In the genomic region with DNA sequence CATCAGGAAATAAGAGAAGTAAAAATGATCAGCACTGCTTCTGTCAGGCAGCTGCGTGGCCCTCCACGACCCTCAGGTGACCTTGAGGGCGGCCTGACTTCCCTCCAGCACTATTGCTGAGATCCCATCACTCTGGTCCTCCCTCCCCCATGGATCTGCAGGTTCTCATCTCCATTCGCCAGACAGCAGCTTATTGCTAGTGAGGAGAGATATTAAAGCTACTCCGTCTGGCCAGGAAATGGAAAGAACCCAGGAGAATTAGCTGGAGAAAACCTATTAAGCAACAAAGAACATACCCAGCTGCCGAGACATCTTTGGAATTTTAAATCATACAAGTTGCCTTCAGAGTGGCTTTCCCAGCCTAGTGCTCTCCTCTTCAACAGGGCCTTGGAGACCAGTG, we compare ENCODE assay signal across 1 cellular context.
TF ChIP-seq lines count a peak whose summit lies in the region.

No MANE protein-coding gene starts in this region.

TF ChIP-seq in K562, 482 proteins besides CTCF, POLR2A, EP300 and RAD21:
- no peak for TF ChIP-seq FOXA3 (CRISPR knock-in tag; conservative IDR thresholded peaks at IDR 0.05 in 1 of 2, IDR thresholded peaks at IDR 0.05 in 1 of 2)
- no peak for TF ChIP-seq POLR2B (IDR thresholded peaks at IDR 0.05; ENCODE audit: low read depth, partially characterized antibody)
- no peak for TF ChIP-seq ZNF551 (CRISPR knock-in tag; IDR thresholded peaks at IDR 0.05)
- no peak for TF ChIP-seq RBBP5 (IDR thresholded peaks at IDR 0.05; ENCODE audit: borderline replicate concordance, insufficient read depth, low read length, poor library complexity, severe bottlenecking)
- no peak for TF ChIP-seq ELF4 (CRISPR knock-in tag; IDR thresholded peaks at IDR 0.05)
- TF ChIP-seq ZNF695 (CRISPR knock-in tag; IDR thresholded peaks at IDR 0.05): no peak
- no peak for TF ChIP-seq KDM1A (IDR thresholded peaks at IDR 0.05)
- no peak for TF ChIP-seq HLTF (IDR thresholded peaks at IDR 0.05)
- no peak for TF ChIP-seq BACH1 (tag; IDR thresholded peaks at IDR 0.05)
- peak; percentile 93 for TF ChIP-seq ESRRA (IDR thresholded peaks at IDR 0.05; ENCODE audit: borderline replicate concordance, low read depth)
- TF ChIP-seq BHLHE40 (IDR thresholded peaks at IDR 0.05; ENCODE audit: low read length): no peak
- TF ChIP-seq ZBTB26 (CRISPR knock-in tag; IDR thresholded peaks at IDR 0.05): no peak
- peak; percentile 25; the same call in 1 of the 2 replicates for TF ChIP-seq CBFA2T3 (IDR thresholded peaks at IDR 0.05)
- no peak for TF ChIP-seq KLF16 (IDR thresholded peaks at IDR 0.05)
